ENCODE assay signal across 22 cellular contexts in genomic region chr4:66372706-66373105, GRCh38.
"Had no signal": no experiment of that assay in that cellular context is flagged by ENCODE, and none has a peak within 500 bp of the region (broad histone marks: within the 10 kb centered on the region; RNA-seq: fewer than 3 reads in every experiment).

No MANE protein-coding gene starts in this region.

- H3K4me3 Mint-ChIP-seq: endodermal cell, memory B cell, mesothelial cell of epicardium, natural killer cell, neural crest cell had no signal

- H3K36me3 Mint-ChIP-seq: memory B cell, mesothelial cell of epicardium, natural killer cell had no signal

- H3K4me3 ChIP-seq: coronary artery, hepatocyte, left ventricle myocardium inferior, lower lobe of right lung, pancreas had no signal

- H3K27me3 Mint-ChIP-seq: memory B cell, progenitor cell of endocrine pancreas had no signal

- H3K9me3 Mint-ChIP-seq: endodermal cell, mesothelial cell of epicardium, neural crest cell had no signal

- DNase-seq: effector CD4-positive, alpha-beta T cell; endodermal cell; foreskin keratinocyte; head of caudate nucleus; kidney; left cardiac atrium; left ventricle myocardium inferior; lower lobe of right lung; natural killer cell; nucleus accumbens; pancreas; right cardiac atrium; small intestine; stimulated activated CD4-positive, alpha-beta T cell treated with anti-CD3 and anti-CD28 coated beads, Interleukin-12 subunit alpha, Interleukin-12 subunit beta, amount 100 ng/mL, for 4 hours; stimulated activated naive CD4-positive, alpha-beta T cell; trophoblast cell had no signal

- H3K27ac Mint-ChIP-seq: endodermal cell, memory B cell, mesothelial cell of epicardium, natural killer cell, progenitor cell of endocrine pancreas had no signal

- H3K4me1 Mint-ChIP-seq: endodermal cell, memory B cell, natural killer cell, neural crest cell had no signal
